In genomic region chr1:155000475-155000724, GRCh38 we compare ENCODE assay signal across 8 cellular contexts. TPM values are rescaled to one million over a fixed set of nuclear protein-coding genes. Genes with fewer than 3 reads are reported as not detected.
A peak's percentile ranks its signal among the peaks of the same experiment; 100 is the strongest.
DNase-seq lines count a peak whose midpoint lies in the region; FAIRE-seq and TF ChIP-seq lines count a peak whose summit lies in the region.

No MANE protein-coding gene starts in this region.

- peak; percentile 29 for DNase-seq in NCI-H748 (lab: John Stamatoyannopoulos, UW; ENCODE audit: unreplicated experiment)
- DNase-seq in NCI-H748 treated with DMSO at 0.1 percent for 48 hours (lab: John Stamatoyannopoulos, UW) = no peak
- DNase-seq in activated T-helper 2 cell treated with anti-CD3 and anti-CD28 coated beads, Interferon-gamma antibody, Interleukin-2, Interleukin-4, amounts not matched to agents 10 μg/mL and 5 μg/mL and 100 μg/mL, durations not matched to agents 14 hours and 24 hours and 36 hours (ENCODE audit: low spot score) = no peak
- DNase-seq in stimulated activated naive CD4-positive, alpha-beta T cell treated with Interleukin-2 at 50 U/mL for 16 hours (lab: John Stamatoyannopoulos, UW) = peak; percentile 47
- no peak for DNase-seq in GM12891 (ENCODE audit: insufficient read length, low spot score)
- DNase-seq in mucosa of gallbladder (ENCODE audit: low spot score) = no peak
- no peak for DNase-seq in NCI-H526 (lab: John Stamatoyannopoulos, UW)

- H3K27ac Mint-ChIP-seq in activated T-helper 2 cell treated with anti-CD3 and anti-CD28 coated beads, Interferon-gamma antibody, Interleukin-2, Interleukin-4, amounts not matched to agents 10 μg/mL and 5 μg/mL and 100 μg/mL, durations not matched to agents 14 hours and 24 hours and 36 hours = peak overlapping the region; percentile 93

- no peak for TF ChIP-seq POLR2A in GM12891 (IDR thresholded peaks at IDR 0.05; ENCODE audit: low read depth, low read length)

- no peaks in the 10 kb centered on the region for H3K9me3 Mint-ChIP-seq in activated T-helper 2 cell treated with anti-CD3 and anti-CD28 coated beads, Interferon-gamma antibody, Interleukin-2, Interleukin-4, amounts not matched to agents 10 μg/mL and 5 μg/mL and 100 μg/mL, durations not matched to agents 14 hours and 24 hours and 36 hours

- peak overlapping the region; percentile 97 for H3K4me3 Mint-ChIP-seq in activated T-helper 2 cell treated with anti-CD3 and anti-CD28 coated beads, Interferon-gamma antibody, Interleukin-2, Interleukin-4, amounts not matched to agents 10 μg/mL and 5 μg/mL and 100 μg/mL, durations not matched to agents 14 hours and 24 hours and 36 hours (ENCODE audit: low read depth)

- peaks cover 39% of the 10 kb centered on the region for H3K4me1 Mint-ChIP-seq in activated T-helper 2 cell treated with anti-CD3 and anti-CD28 coated beads, Interferon-gamma antibody, Interleukin-2, Interleukin-4, amounts not matched to agents 10 μg/mL and 5 μg/mL and 100 μg/mL, durations not matched to agents 14 hours and 24 hours and 36 hours (ENCODE audit: low read depth)

- peaks cover 14% of the 10 kb centered on the region for H3K36me3 Mint-ChIP-seq in activated T-helper 2 cell treated with anti-CD3 and anti-CD28 coated beads, Interferon-gamma antibody, Interleukin-2, Interleukin-4, amounts not matched to agents 10 μg/mL and 5 μg/mL and 100 μg/mL, durations not matched to agents 14 hours and 24 hours and 36 hours (ENCODE audit: low read depth)

- H3K4me1 ChIP-seq in iPS-18a (ENCODE audit: control insufficient read depth, low read depth, low read length) = peaks cover 14% of the 10 kb centered on the region

- FAIRE-seq in GM12891 (lab: Jason Lieb, UNC) = no peak

- H3K36me3 ChIP-seq in iPS-18a (ENCODE audit: control insufficient read depth, low read depth, low read length) = no peaks in the 10 kb centered on the region

- H3K9me3 ChIP-seq in iPS-18a (ENCODE audit: control insufficient read depth, low read depth, low read length) = no peaks in the 10 kb centered on the region

- peak overlapping the region; percentile 64 for H3K27ac ChIP-seq in iPS-18a (ENCODE audit: low read length)

- intact Hi-C loops in activated T-helper 2 cell treated with anti-CD3 and anti-CD28 coated beads, Interferon-gamma antibody, Interleukin-2, Interleukin-4, amounts not matched to agents 10 μg/mL and 5 μg/mL and 100 μg/mL, durations not matched to agents 14 hours and 24 hours and 36 hours (cut with micrococcal nuclease) = loop anchor here (1.0 to 10.0 kb wide), 5 partner anchors 17 to 443 kb away; partner anchors contain the start of genes PBXIP1 and UBE2Q1

- H3K4me3 ChIP-seq in iPS-18a (ENCODE audit: low read length) = peak overlapping the region; percentile 72

- no peaks in the 10 kb centered on the region for H3K27me3 Mint-ChIP-seq in activated T-helper 2 cell treated with anti-CD3 and anti-CD28 coated beads, Interferon-gamma antibody, Interleukin-2, Interleukin-4, amounts not matched to agents 10 μg/mL and 5 μg/mL and 100 μg/mL, durations not matched to agents 14 hours and 24 hours and 36 hours (ENCODE audit: low read depth)

- peak overlapping the region; percentile 46 for H3K9ac ChIP-seq in iPS-18a (ENCODE audit: low read length)

- no peaks in the 10 kb centered on the region for H3K27me3 ChIP-seq in iPS-18a (ENCODE audit: control insufficient read depth, insufficient read depth, low read length)

TF ChIP-seq in GM12891, 5 proteins besides CTCF, POLR2A, EP300 and RAD21:
- no peak for TF ChIP-seq POLR2AphosphoS5 (IDR thresholded peaks at IDR 0.05; ENCODE audit: low read depth, low read length)
TF ChIP-seq in GM12891: peak in this region for 0.

RNA-seq across cellular contexts. Expression of gene ZBTB7B, which starts 2.2 kb away (rescaled TPM):
- 147 and 154 TPM in 2 replicates for total RNA-seq in activated T-helper 2 cell treated with anti-CD3 and anti-CD28 coated beads, Interferon-gamma antibody, Interleukin-2, Interleukin-4, amounts not matched to agents 10 μg/mL and 5 μg/mL and 100 μg/mL, durations not matched to agents 14 hours and 24 hours and 36 hours
- 22.6 TPM for polyA plus RNA-seq in GM12891 (2012; ENCODE audit: low read depth, missing spikeins)
- total RNA-seq in mucosa of gallbladder = 122 TPM

RNA-seq across cellular contexts. Expression of gene LENEP, which starts 7.0 kb away (rescaled TPM):
- total RNA-seq in activated T-helper 2 cell treated with anti-CD3 and anti-CD28 coated beads, Interferon-gamma antibody, Interleukin-2, Interleukin-4, amounts not matched to agents 10 μg/mL and 5 μg/mL and 100 μg/mL, durations not matched to agents 14 hours and 24 hours and 36 hours = 0.48 and 2.0 TPM in 2 replicates
- polyA plus RNA-seq in GM12891 (2012; ENCODE audit: low read depth, missing spikeins) = 0.27 TPM
- not detected for total RNA-seq in mucosa of gallbladder

RNA-seq across cellular contexts. Expression of gene FLAD1, which starts 17.3 kb away (rescaled TPM):
- total RNA-seq in activated T-helper 2 cell treated with anti-CD3 and anti-CD28 coated beads, Interferon-gamma antibody, Interleukin-2, Interleukin-4, amounts not matched to agents 10 μg/mL and 5 μg/mL and 100 μg/mL, durations not matched to agents 14 hours and 24 hours and 36 hours = 54.9 and 60.2 TPM in 2 replicates
- polyA plus RNA-seq in GM12891 (2012; ENCODE audit: low read depth, missing spikeins) = 34.2 TPM
- 37.9 TPM for total RNA-seq in mucosa of gallbladder

RNA-seq across cellular contexts. Expression of gene CKS1B, which starts 25.9 kb away (rescaled TPM):
- 169 and 178 TPM in 2 replicates for total RNA-seq in activated T-helper 2 cell treated with anti-CD3 and anti-CD28 coated beads, Interferon-gamma antibody, Interleukin-2, Interleukin-4, amounts not matched to agents 10 μg/mL and 5 μg/mL and 100 μg/mL, durations not matched to agents 14 hours and 24 hours and 36 hours
- 175 TPM for polyA plus RNA-seq in GM12891 (2012; ENCODE audit: low read depth, missing spikeins)
- total RNA-seq in mucosa of gallbladder = 27.1 TPM

RNA-seq across cellular contexts. Expression of gene SHC1, which starts 29.9 kb away (rescaled TPM):
- total RNA-seq in activated T-helper 2 cell treated with anti-CD3 and anti-CD28 coated beads, Interferon-gamma antibody, Interleukin-2, Interleukin-4, amounts not matched to agents 10 μg/mL and 5 μg/mL and 100 μg/mL, durations not matched to agents 14 hours and 24 hours and 36 hours = 55.4 and 56.1 TPM in 2 replicates
- polyA plus RNA-seq in GM12891 (2012; ENCODE audit: low read depth, missing spikeins) = 16.1 TPM
- 123 TPM for total RNA-seq in mucosa of gallbladder

Comparison
In these comparisons a context has a peak if more than half of its experiments do, and no peak if none do; other contexts are left out.
1. DNase-seq: peak in NCI-H748 (single experiment) and stimulated activated naive CD4-positive, alpha-beta T cell treated with Interleukin-2 at 50 U/mL for 16 hours (single experiment); none in NCI-H748 treated with DMSO at 0.1 percent for 48 hours (single experiment), activated T-helper 2 cell treated with anti-CD3 and anti-CD28 coated beads, Interferon-gamma antibody, Interleukin-2, Interleukin-4, amounts not matched to agents 10 μg/mL and 5 μg/mL and 100 μg/mL, durations not matched to agents 14 hours and 24 hours and 36 hours (single experiment), GM12891 (single experiment), mucosa of gallbladder (single experiment) and NCI-H526 (0 of 2).